Comparison of ENCODE assay signal across 8 cellular contexts in the genomic region with DNA sequence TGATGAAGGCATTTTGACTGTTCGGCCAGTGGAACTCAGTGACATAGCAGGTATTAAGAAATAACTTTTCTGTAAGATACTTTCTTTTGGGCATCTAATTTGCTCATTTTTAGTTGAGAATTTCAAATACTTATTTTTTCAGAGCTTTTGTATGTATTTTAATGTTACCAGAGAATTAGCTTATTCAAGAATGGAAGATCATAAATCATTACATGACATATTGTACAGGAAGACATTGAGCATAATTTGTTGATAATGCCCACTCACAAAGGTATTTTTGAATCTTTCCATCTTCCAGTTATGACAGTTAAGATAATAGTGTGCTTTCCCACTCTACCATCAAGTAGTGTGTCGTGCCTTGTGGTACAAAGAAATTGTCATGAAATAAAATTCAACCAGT.
"Had no signal": no experiment of that assay in that cellular context is flagged by ENCODE, and none has a peak within 500 bp of the region (broad histone marks: within the 10 kb centered on the region; RNA-seq: fewer than 3 reads in every experiment).

No MANE protein-coding gene starts in this region.

- DNase-seq: GM23248, GOT3, H7, IMR-90, KBM-7 had no signal

- H3K4me3 ChIP-seq: GM23248, HAP-1 had no signal

- H3K27ac ChIP-seq: GM23248 had no signal

- FAIRE-seq: HTR-8/SVneo had no signal

- H3K36me3 ChIP-seq: HAP-1 had no signal

- ATAC-seq: HCT116 had no signal

- H3K4me1 ChIP-seq: HAP-1 had no signal

- H2AFZ ChIP-seq: GM23248 had no signal

- H3K9ac ChIP-seq: GM23248 had no signal

- H3K9me3 ChIP-seq: HAP-1 had no signal
